In the genomic region with DNA sequence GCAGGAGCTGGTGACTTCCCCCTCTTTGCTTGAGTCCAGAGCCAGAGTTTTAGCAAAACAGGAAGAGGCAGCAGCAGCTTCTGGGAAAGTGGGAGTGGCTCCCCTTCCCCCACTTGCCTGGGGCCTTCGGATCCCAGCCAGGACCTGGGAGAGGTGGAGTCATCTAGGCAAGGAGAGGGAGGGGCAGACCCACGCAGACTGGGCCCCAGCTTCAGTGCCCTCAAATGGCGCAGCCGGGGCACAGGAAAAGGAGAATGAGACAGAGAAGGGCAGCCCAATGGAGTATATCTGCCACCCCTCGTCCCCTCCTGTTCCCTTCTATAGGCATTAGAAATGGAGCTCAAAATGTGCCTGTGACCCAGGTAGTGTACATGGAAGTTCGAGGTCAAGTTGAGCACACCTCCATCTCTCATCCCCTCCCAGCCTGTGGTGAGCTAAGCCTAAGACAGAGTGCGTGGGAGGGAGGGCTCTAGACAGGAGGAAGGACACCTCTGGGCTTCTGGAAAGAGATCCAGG, we compare ENCODE assay signal across 8 cellular contexts. TPM values are rescaled to one million over a fixed set of nuclear protein-coding genes. Genes with fewer than 3 reads are reported as not detected.
DNase-seq lines count a peak whose midpoint lies in the region; ATAC-seq and TF ChIP-seq lines count a peak whose summit lies in the region.

No MANE protein-coding gene starts in this region.

- no peaks in the 10 kb centered on the region for H3K36me3 Mint-ChIP-seq in WTC11

- POLR2A ChIA-PET in WTC11 (lab: Charles Lee): interaction anchor here (1.1 to 2.3 kb wide), 5 partner anchors 8 to 21 kb away, joined by 4 to 14 read pairs (median 4); partner anchors contain the start of gene HDAC7

- no peak overlapping the region for H3K27ac Mint-ChIP-seq in WTC11

- no peaks in the 10 kb centered on the region for H3K36me3 ChIP-seq in skeletal muscle tissue (ENCODE audit: control insufficient read depth in 3 of 3, insufficient read depth in 3 of 3, low read length in 3 of 3)

- H3K9ac ChIP-seq in skeletal muscle tissue (ENCODE audit: low read depth in 1 of 3, low read length in 3 of 3): peak overlapping the region in 2 of 3 donors; percentile 27 to 54

- no peaks in the 10 kb centered on the region for H3K27me3 ChIP-seq in skeletal muscle tissue (ENCODE audit: control insufficient read depth in 3 of 3, insufficient read depth in 3 of 3, low read length in 3 of 3)

- intact Hi-C loops in cardiac septum (cut with DNase I): no loop called here

- H3K9me3 Mint-ChIP-seq in WTC11: no peaks in the 10 kb centered on the region

- H3K4me3 Mint-ChIP-seq in WTC11: 0 out of 2 replicates have a peak overlapping the region, but pooled peaks have one; percentile 14

- H3K27ac ChIP-seq in skeletal muscle tissue (ENCODE audit: low read depth, low read length): peak overlapping the region; percentile 61

- H3K4me3 ChIP-seq in skeletal muscle tissue (ENCODE audit: low read length in 3 of 3): peak overlapping the region in 2 of 3 donors; percentile 41 to 56

- ATAC-seq in WTC11: peak; percentile 84
- ATAC-seq in HG03135 (IDR thresholded peaks at IDR 0.05; ENCODE audit: unreplicated experiment): no peak

- H3K4me1 ChIP-seq in skeletal muscle tissue (ENCODE audit: control insufficient read depth in 3 of 3, insufficient read depth in 3 of 3, low read length in 3 of 3): peaks cover 39 to 40% (median 39%) of the 10 kb centered on the region in 3 donors

- peaks cover 37% of the 10 kb centered on the region for H3K4me1 Mint-ChIP-seq in WTC11

- CTCF ChIA-PET in WTC11 (lab: Charles Lee): interaction anchor here (0.8 to 7.2 kb wide), 14 partner anchors 9 to 120 kb away, joined by 3 to 111 read pairs (median 9); partner anchors contain the start of gene HDAC7

- no peak for TF ChIP-seq CTCF in WTC11 (IDR thresholded peaks at IDR 0.05)

- H3K27me3 Mint-ChIP-seq in WTC11 (ENCODE audit: low read depth): peaks cover 4% of the 10 kb centered on the region; the same call in 1 of the 2 replicates

- DNase-seq in NCI-H526 (lab: John Stamatoyannopoulos, UW) (peak; percentile 14 to 18), NCI-H526 treated with DMSO at 0.1 percent for 48 hours (lab: John Stamatoyannopoulos, UW) (no peak), WTC11 (ENCODE audit: low spot score) (peak; percentile 58), cardiac septum (ENCODE audit: low spot score) (peak; percentile 90), NCI-H2107 (lab: John Stamatoyannopoulos, UW) (no peak), middle frontal gyrus (ENCODE audit: extremely low spot score, low spot score) (no peak)

- H3K9me3 ChIP-seq in skeletal muscle tissue (ENCODE audit: control insufficient read depth in 3 of 3, low read length in 3 of 3): no peaks in the 10 kb centered on the region

TF ChIP-seq in WTC11, 78 proteins besides CTCF, POLR2A, EP300 and RAD21:
- TF ChIP-seq, protein P1, sequence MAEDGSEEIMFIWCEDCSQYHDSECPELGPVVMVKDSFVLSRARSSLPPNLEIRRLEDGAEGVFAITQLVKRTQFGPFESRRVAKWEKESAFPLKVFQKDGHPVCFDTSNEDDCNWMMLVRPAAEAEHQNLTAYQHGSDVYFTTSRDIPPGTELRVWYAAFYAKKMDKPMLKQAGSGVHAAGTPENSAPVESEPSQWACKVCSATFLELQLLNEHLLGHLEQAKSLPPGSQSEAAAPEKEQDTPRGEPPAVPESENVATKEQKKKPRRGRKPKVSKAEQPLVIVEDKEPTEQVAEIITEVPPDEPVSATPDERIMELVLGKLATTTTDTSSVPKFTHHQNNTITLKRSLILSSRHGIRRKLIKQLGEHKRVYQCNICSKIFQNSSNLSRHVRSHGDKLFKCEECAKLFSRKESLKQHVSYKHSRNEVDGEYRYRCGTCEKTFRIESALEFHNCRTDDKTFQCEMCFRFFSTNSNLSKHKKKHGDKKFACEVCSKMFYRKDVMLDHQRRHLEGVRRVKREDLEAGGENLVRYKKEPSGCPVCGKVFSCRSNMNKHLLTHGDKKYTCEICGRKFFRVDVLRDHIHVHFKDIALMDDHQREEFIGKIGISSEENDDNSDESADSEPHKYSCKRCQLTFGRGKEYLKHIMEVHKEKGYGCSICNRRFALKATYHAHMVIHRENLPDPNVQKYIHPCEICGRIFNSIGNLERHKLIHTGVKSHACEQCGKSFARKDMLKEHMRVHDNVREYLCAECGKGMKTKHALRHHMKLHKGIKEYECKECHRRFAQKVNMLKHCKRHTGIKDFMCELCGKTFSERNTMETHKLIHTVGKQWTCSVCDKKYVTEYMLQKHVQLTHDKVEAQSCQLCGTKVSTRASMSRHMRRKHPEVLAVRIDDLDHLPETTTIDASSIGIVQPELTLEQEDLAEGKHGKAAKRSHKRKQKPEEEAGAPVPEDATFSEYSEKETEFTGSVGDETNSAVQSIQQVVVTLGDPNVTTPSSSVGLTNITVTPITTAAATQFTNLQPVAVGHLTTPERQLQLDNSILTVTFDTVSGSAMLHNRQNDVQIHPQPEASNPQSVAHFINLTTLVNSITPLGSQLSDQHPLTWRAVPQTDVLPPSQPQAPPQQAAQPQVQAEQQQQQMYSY (CRISPR knock-in tag; IDR thresholded peaks at IDR 0.05): 0 out of 2 replicates have a peak, but pooled peaks have one; percentile 38
- TF ChIP-seq MAX (CRISPR knock-in tag; IDR thresholded peaks at IDR 0.05) (peak; percentile 26; the same call in 1 of the 2 replicates), NFE2L1 (CRISPR knock-in tag; IDR thresholded peaks at IDR 0.05) (no peak)

RNA-seq across cellular contexts. Expression of gene HDAC7, which starts 9.3 kb away (rescaled TPM):
- total RNA-seq in WTC11 (2021) (89.9 to 111 TPM (median 94.7 TPM) in 3 replicates), cardiac septum (62.7 TPM), skeletal muscle tissue (21.4 TPM)

RNA-seq across cellular contexts. Expression of gene SLC48A1, which starts 56.0 kb away (rescaled TPM):
- total RNA-seq in WTC11 (2021): 13.5 to 16.8 TPM (median 13.8 TPM) in 3 replicates
- total RNA-seq in cardiac septum: 20.7 TPM
- 7.8 TPM for total RNA-seq in skeletal muscle tissue

Comparison
In these comparisons a context has a peak if more than half of its experiments do, and no peak if none do; other contexts are left out.
1. DNase-seq: peak in NCI-H526 (2 of 2), WTC11 (single experiment) and cardiac septum (single experiment); none in NCI-H526 treated with DMSO at 0.1 percent for 48 hours (single experiment), NCI-H2107 (single experiment) and middle frontal gyrus (single experiment).